ENCODE assay signal across 18 cellular contexts in the genomic region with DNA sequence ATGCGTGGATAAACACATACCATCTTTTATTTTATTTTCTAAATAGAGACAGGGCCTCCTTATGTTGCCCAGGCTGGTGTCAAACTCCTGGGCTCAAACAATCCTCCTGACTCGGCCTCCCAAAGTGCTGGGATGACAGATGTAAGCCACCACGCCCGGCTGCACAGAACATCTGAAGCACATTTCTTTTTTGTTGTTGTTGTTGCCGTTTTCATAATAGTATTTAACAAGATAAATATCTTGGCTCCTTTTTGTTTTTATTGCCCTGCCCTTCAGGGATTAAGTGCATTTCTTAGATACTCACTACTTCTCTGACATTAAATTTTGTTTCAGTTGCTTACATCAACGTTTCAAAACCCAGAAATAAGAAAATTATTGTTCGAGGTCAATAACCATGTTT. TPM values are rescaled to one million over a fixed set of nuclear protein-coding genes. Genes with fewer than 3 reads are reported as not detected.
DNase-seq lines count a peak whose midpoint lies in the region; ATAC-seq, FAIRE-seq and TF ChIP-seq lines count a peak whose summit lies in the region.
"Had no signal": no experiment of that assay in that cellular context is flagged by ENCODE, and none has a peak within 500 bp of the region (broad histone marks: within the 10 kb centered on the region; RNA-seq: fewer than 3 reads in every experiment).

No MANE protein-coding gene starts in this region.

- H3K36me3 Mint-ChIP-seq in CD14-positive monocyte: peaks cover 7 to 18% of the 10 kb centered on the region in 2 donors
- no peaks in the 10 kb centered on the region for H3K36me3 Mint-ChIP-seq in natural killer cell

- peaks cover 4% of the 10 kb centered on the region; the same call in 1 of the 2 replicates for H3F3A ChIP-seq in GM23248 (ENCODE audit: insufficient read depth)

- H2AFZ ChIP-seq in GM23248: no peak overlapping the region
- H2AFZ ChIP-seq: GM23338 had no signal

- no peak overlapping the region for H3K4me3 Mint-ChIP-seq in CD14-positive monocyte
- peak overlapping the region; percentile 65 for H3K4me3 Mint-ChIP-seq in natural killer cell
- H3K4me3 Mint-ChIP-seq: GM23338 had no signal

- H3K4me1 ChIP-seq in GM23248 (ENCODE audit: insufficient read depth) (peaks cover 34% of the 10 kb centered on the region), adipocyte (ENCODE audit: control insufficient read depth, insufficient read depth, low read length) (peaks cover 32% of the 10 kb centered on the region), kidney (ENCODE audit: control insufficient read depth in 1 of 2, insufficient read depth in 1 of 2, low read depth in 1 of 2, low read length in 2 of 2) (peaks cover 4 to 14% of the 10 kb centered on the region in 2 donors)

- peaks cover 57% of the 10 kb centered on the region for H3K4me1 Mint-ChIP-seq in CD14-positive monocyte
- H3K4me1 Mint-ChIP-seq in natural killer cell: peaks cover 53 to 70% of the 10 kb centered on the region in 2 donors

- peak overlapping the region; percentile 2; the same call in 1 of the 2 replicates for H3K27ac ChIP-seq in GM23248
- no peak overlapping the region for H3K27ac ChIP-seq in kidney (ENCODE audit: low read depth in 2 of 2, low read length in 2 of 2)
- H3K27ac ChIP-seq: breast epithelium, uterus had no signal

- H4K20me1 ChIP-seq in GM23248 (ENCODE audit: insufficient read depth): peaks cover 63% of the 10 kb centered on the region

- H3K9me3 ChIP-seq in GM23248 (ENCODE audit: low read depth) (no peaks in the 10 kb centered on the region), adipocyte (ENCODE audit: control insufficient read depth, low read length) (no peaks in the 10 kb centered on the region), kidney (ENCODE audit: control insufficient read depth in 1 of 2, low read length in 2 of 2) (no peaks in the 10 kb centered on the region)
- H3K9me3 ChIP-seq: breast epithelium, gastrocnemius medialis, Peyer's patch, uterus had no signal

- H3K36me3 ChIP-seq in GM23248 (ENCODE audit: low read depth): no peaks in the 10 kb centered on the region
- H3K36me3 ChIP-seq in adipocyte (ENCODE audit: control insufficient read depth, insufficient read depth, low read length, severe bottlenecking): no peaks in the 10 kb centered on the region
- H3K36me3 ChIP-seq in kidney (ENCODE audit: control insufficient read depth in 1 of 2, insufficient read depth in 2 of 2, low read length in 2 of 2): no peaks in the 10 kb centered on the region
- H3K36me3 ChIP-seq: breast epithelium, gastrocnemius medialis, Peyer's patch, uterus had no signal

- H3K9me2 ChIP-seq in GM23248 (ENCODE audit: insufficient read depth): no peaks in the 10 kb centered on the region

- TF ChIP-seq CTCF in CD14-positive monocyte (IDR thresholded peaks at IDR 0.05): no peak
- no peak for TF ChIP-seq CTCF in natural killer cell (IDR thresholded peaks at IDR 0.05)
- no peak for TF ChIP-seq CTCF in kidney (IDR thresholded peaks at IDR 0.05; ENCODE audit: borderline replicate concordance, extremely low read depth, insufficient read depth)

- intact Hi-C loops in CD14-positive monocyte (cut with micrococcal nuclease): no loop called here
- intact Hi-C loops in natural killer cell (cut with micrococcal nuclease): loop anchor here (2.0 kb wide), 2 partner anchors 18 to 32 kb away; no protein-coding TSS in a partner anchor
- intact Hi-C loops in kidney (cut with DNase I): no loop called here

- WGBS in GM23248 (ENCODE audit: low coverage in 1 of 2, low lambda C conversion rate in 2 of 2, missing lambda C conversion rate in 2 of 2), 2 experiments: 38 to 40% methylated on average over 7 of the region's 7 CpGs

- H3K27me3 Mint-ChIP-seq in CD14-positive monocyte (ENCODE audit: low read depth in 3 of 3): no peaks in the 10 kb centered on the region
- no peaks in the 10 kb centered on the region for H3K27me3 Mint-ChIP-seq in natural killer cell (ENCODE audit: low read depth in 2 of 2)
- H3K27me3 Mint-ChIP-seq: activated naive CD8-positive, alpha-beta T cell treated with anti-CD3 and anti-CD28 coated beads, Interleukin-2, amount 10 ng/mL, durations not matched to agents 7 days and 5 days had no signal

- H3K9me3 Mint-ChIP-seq in CD14-positive monocyte (no peaks in the 10 kb centered on the region), natural killer cell (no peaks in the 10 kb centered on the region)
- H3K9me3 Mint-ChIP-seq: activated naive CD8-positive, alpha-beta T cell treated with anti-CD3 and anti-CD28 coated beads, Interleukin-2, amount 10 ng/mL, durations not matched to agents 7 days and 5 days; GM23338 had no signal

- H3K9ac ChIP-seq in GM23248 (no peak overlapping the region), adipocyte (ENCODE audit: low read length) (no peak overlapping the region), kidney (ENCODE audit: low read length in 2 of 2) (no peak overlapping the region)

- no peaks in the 10 kb centered on the region for H3K27me3 ChIP-seq in GM23248 (replicated peaks; ENCODE audit: insufficient read depth)
- no peaks in the 10 kb centered on the region for H3K27me3 ChIP-seq in adipocyte (replicated peaks; ENCODE audit: control insufficient read depth, insufficient read depth, low read length)
- H3K27me3 ChIP-seq: breast epithelium, gastrocnemius medialis, Peyer's patch, uterus had no signal

- in situ Hi-C loops in GM23248 (cut with MboI): no loop called here

- FAIRE-seq in kidney (lab: Jason Lieb, UNC): no peak

- H3K27ac Mint-ChIP-seq in CD14-positive monocyte: peak overlapping the region in 4 of 7 donors; percentile 30 to 94 (median 62)
- H3K27ac Mint-ChIP-seq in natural killer cell: peak overlapping the region; percentile 43 to 82
- H3K27ac Mint-ChIP-seq: GM23338 had no signal

- DNase-seq in CD14-positive monocyte (ENCODE audit: low spot score) (no peak), GM23248 (no peak), adipocyte (ENCODE audit: low read depth) (peak; percentile 58), natural killer cell (no peak), NCI-H146 treated with DMSO at 0.1 percent for 48 hours (lab: John Stamatoyannopoulos, UW; ENCODE audit: unreplicated experiment) (no peak), kidney (no peak)
- DNase-seq: activated naive CD8-positive, alpha-beta T cell treated with anti-CD3 and anti-CD28 coated beads, Interleukin-2, amount 10 ng/mL, durations not matched to agents 7 days and 5 days; activated T-cell treated with anti-CD3 and anti-CD28 coated beads for 4 hours; DMS79 treated with DMSO at 0.1 percent for 48 hours; gastrocnemius medialis; NCI-H1417; NCI-H2227 treated with DMSO at 0.1 percent for 48 hours; Peyer's patch; stimulated activated CD4-positive, alpha-beta T cell treated with anti-CD3 and anti-CD28 coated beads, Interleukin-1b, Interleukin-23, amount 100 ng/mL, for 48 hours; uterus had no signal

- ATAC-seq in natural killer cell (no peak), GM21423 (IDR thresholded peaks at IDR 0.05; ENCODE audit: unreplicated experiment) (no peak)

- H3K4me3 ChIP-seq in GM23248 (no peak overlapping the region), adipocyte (ENCODE audit: low read length) (no peak overlapping the region), kidney (ENCODE audit: low read length in 2 of 2) (no peak overlapping the region)
- H3K4me3 ChIP-seq: breast epithelium, gastrocnemius medialis, GM23338, Peyer's patch, uterus had no signal

- no peak overlapping the region for H3K4me2 ChIP-seq in GM23248 (ENCODE audit: unreplicated experiment)
- H3K4me2 ChIP-seq: GM23338 had no signal

- H3K79me2 ChIP-seq in GM23248 (ENCODE audit: insufficient read depth): peaks cover 100% of the 10 kb centered on the region

RNA-seq across cellular contexts. Expression of a gene that starts 37.4 kb away (rescaled TPM):
- 1 to 10 TPM; 3.2 to 5.4 TPM for polyA plus RNA-seq in CD14-positive monocyte
- 83.8 and 84.7 TPM in 2 replicates for total RNA-seq in GM23248 (2014; rRNA removed; shearing (Covaris generic))
- polyA plus RNA-seq in GM23248 (2016; fragmentation: Nextera tagmentation; extraction: Ambion mirVana): 34.7 and 39.3 TPM in 2 replicates
- total RNA-seq in natural killer cell: 100 to 1,000 TPM; 230 to 299 (median 287) TPM
- 154 TPM for total RNA-seq in kidney
- 36.2 TPM for polyA plus RNA-seq in kidney (ENCODE audit: insufficient read depth, low read depth, low replicate concordance)

RNA-seq across cellular contexts. Expression of a gene that starts 55.3 kb away (rescaled TPM):
- 10 to 100 TPM; 30.3 to 34.4 TPM for polyA plus RNA-seq in CD14-positive monocyte
- total RNA-seq in GM23248 (2014; rRNA removed; shearing (Covaris generic)): 155 and 215 TPM in 2 replicates
- polyA plus RNA-seq in GM23248 (2016; fragmentation: Nextera tagmentation; extraction: Ambion mirVana): 47.5 and 53.9 TPM in 2 replicates
- total RNA-seq in natural killer cell: 100 to 1,000 TPM; 142 to 195 (median 180) TPM
- 108 TPM for total RNA-seq in kidney
- polyA plus RNA-seq in kidney (ENCODE audit: insufficient read depth, low read depth, low replicate concordance): 71.0 TPM
